Comparison of ENCODE assay signal across 1 cellular context in genomic region chr19:46697142-46697960, GRCh38.
A peak's percentile ranks its signal among the peaks of the same experiment; 100 is the strongest.
TF ChIP-seq lines count a peak whose summit lies in the region.

No MANE protein-coding gene starts in this region.

TF ChIP-seq in K562, 482 proteins besides CTCF, POLR2A, EP300 and RAD21 (continued from another document and continues in another):
- TF ChIP-seq ZNF507 (tag; conservative IDR thresholded peaks at IDR 0.05), result no peak
- TF ChIP-seq ZNF830 (CRISPR knock-in tag; IDR thresholded peaks at IDR 0.05), result no peak
- no peak for TF ChIP-seq YBX1 (IDR thresholded peaks at IDR 0.05)
- TF ChIP-seq ZMIZ1 (IDR thresholded peaks at IDR 0.05; ENCODE audit: low read depth in 2 of 2, low read length in 2 of 2), result no peak
- no peak for TF ChIP-seq ETV1 (tag; conservative IDR thresholded peaks at IDR 0.05; ENCODE audit: low read depth)
- TF ChIP-seq HNRNPUL1 (IDR thresholded peaks at IDR 0.05; ENCODE audit: low read length), result no peak
- TF ChIP-seq, protein P1, sequence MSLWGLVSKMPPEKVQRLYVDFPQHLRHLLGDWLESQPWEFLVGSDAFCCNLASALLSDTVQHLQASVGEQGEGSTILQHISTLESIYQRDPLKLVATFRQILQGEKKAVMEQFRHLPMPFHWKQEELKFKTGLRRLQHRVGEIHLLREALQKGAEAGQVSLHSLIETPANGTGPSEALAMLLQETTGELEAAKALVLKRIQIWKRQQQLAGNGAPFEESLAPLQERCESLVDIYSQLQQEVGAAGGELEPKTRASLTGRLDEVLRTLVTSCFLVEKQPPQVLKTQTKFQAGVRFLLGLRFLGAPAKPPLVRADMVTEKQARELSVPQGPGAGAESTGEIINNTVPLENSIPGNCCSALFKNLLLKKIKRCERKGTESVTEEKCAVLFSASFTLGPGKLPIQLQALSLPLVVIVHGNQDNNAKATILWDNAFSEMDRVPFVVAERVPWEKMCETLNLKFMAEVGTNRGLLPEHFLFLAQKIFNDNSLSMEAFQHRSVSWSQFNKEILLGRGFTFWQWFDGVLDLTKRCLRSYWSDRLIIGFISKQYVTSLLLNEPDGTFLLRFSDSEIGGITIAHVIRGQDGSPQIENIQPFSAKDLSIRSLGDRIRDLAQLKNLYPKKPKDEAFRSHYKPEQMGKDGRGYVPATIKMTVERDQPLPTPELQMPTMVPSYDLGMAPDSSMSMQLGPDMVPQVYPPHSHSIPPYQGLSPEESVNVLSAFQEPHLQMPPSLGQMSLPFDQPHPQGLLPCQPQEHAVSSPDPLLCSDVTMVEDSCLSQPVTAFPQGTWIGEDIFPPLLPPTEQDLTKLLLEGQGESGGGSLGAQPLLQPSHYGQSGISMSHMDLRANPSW (CRISPR knock-in tag; IDR thresholded peaks at IDR 0.05), result no peak
- no peak for TF ChIP-seq CBFB (CRISPR knock-in tag; IDR thresholded peaks at IDR 0.05)
- TF ChIP-seq MAX (CRISPR knock-in tag; IDR thresholded peaks at IDR 0.05), result peak; percentile 79
- TF ChIP-seq ZNF561 (CRISPR knock-in tag; conservative IDR thresholded peaks at IDR 0.05), result no peak
- TF ChIP-seq CGGBP1 (CRISPR knock-in tag; IDR thresholded peaks at IDR 0.05), result no peak
- no peak for TF ChIP-seq NONO (IDR thresholded peaks at IDR 0.05; ENCODE audit: low read depth in 2 of 2, low read length in 1 of 2)
- TF ChIP-seq E2F4 (CRISPR knock-in tag; IDR thresholded peaks at IDR 0.05; ENCODE audit: low read depth), result no peak
- TF ChIP-seq, protein P2, sequence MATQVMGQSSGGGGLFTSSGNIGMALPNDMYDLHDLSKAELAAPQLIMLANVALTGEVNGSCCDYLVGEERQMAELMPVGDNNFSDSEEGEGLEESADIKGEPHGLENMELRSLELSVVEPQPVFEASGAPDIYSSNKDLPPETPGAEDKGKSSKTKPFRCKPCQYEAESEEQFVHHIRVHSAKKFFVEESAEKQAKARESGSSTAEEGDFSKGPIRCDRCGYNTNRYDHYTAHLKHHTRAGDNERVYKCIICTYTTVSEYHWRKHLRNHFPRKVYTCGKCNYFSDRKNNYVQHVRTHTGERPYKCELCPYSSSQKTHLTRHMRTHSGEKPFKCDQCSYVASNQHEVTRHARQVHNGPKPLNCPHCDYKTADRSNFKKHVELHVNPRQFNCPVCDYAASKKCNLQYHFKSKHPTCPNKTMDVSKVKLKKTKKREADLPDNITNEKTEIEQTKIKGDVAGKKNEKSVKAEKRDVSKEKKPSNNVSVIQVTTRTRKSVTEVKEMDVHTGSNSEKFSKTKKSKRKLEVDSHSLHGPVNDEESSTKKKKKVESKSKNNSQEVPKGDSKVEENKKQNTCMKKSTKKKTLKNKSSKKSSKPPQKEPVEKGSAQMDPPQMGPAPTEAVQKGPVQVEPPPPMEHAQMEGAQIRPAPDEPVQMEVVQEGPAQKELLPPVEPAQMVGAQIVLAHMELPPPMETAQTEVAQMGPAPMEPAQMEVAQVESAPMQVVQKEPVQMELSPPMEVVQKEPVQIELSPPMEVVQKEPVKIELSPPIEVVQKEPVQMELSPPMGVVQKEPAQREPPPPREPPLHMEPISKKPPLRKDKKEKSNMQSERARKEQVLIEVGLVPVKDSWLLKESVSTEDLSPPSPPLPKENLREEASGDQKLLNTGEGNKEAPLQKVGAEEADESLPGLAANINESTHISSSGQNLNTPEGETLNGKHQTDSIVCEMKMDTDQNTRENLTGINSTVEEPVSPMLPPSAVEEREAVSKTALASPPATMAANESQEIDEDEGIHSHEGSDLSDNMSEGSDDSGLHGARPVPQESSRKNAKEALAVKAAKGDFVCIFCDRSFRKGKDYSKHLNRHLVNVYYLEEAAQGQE (CRISPR knock-in tag; IDR thresholded peaks at IDR 0.05; ENCODE audit: low read depth), result 0 out of 2 replicates have a peak, but pooled peaks have one; percentile 64
- no peak for TF ChIP-seq ZZZ3 (IDR thresholded peaks at IDR 0.05)
- no peak for TF ChIP-seq SIX5 (IDR thresholded peaks at IDR 0.05; ENCODE audit: borderline replicate concordance in 1 of 2, insufficient read depth in 1 of 2, low read depth in 1 of 2, low read length in 2 of 2)
- TF ChIP-seq ZNF589 (CRISPR knock-in tag; IDR thresholded peaks at IDR 0.05; ENCODE audit: low read depth), result no peak
- no peak for TF ChIP-seq SREBF1 (IDR thresholded peaks at IDR 0.05; ENCODE audit: borderline replicate concordance, low read depth, low read length)
- no peak for TF ChIP-seq U2AF2 (optimal IDR thresholded peaks at IDR 0.05; ENCODE audit: low read depth, low read length)
- TF ChIP-seq NCOR1 (IDR thresholded peaks at IDR 0.05), result no peak
- TF ChIP-seq PKNOX1 (IDR thresholded peaks at IDR 0.05), result peak; percentile 40
- no peak for TF ChIP-seq E2F3 (CRISPR knock-in tag; IDR thresholded peaks at IDR 0.05)
- TF ChIP-seq ZBED1 (IDR thresholded peaks at IDR 0.05), result no peak
- no peak for TF ChIP-seq ARNT (IDR thresholded peaks at IDR 0.05)
- no peak for TF ChIP-seq ZNF79 (CRISPR knock-in tag; IDR thresholded peaks at IDR 0.05; ENCODE audit: low read depth)
- TF ChIP-seq NKRF (IDR thresholded peaks at IDR 0.05; ENCODE audit: borderline replicate concordance), result peak; percentile 78
- TF ChIP-seq ZBTB17 (CRISPR knock-in tag; IDR thresholded peaks at IDR 0.05), result 0 out of 2 replicates have a peak, but pooled peaks have one; percentile 31
- TF ChIP-seq, protein P3, sequence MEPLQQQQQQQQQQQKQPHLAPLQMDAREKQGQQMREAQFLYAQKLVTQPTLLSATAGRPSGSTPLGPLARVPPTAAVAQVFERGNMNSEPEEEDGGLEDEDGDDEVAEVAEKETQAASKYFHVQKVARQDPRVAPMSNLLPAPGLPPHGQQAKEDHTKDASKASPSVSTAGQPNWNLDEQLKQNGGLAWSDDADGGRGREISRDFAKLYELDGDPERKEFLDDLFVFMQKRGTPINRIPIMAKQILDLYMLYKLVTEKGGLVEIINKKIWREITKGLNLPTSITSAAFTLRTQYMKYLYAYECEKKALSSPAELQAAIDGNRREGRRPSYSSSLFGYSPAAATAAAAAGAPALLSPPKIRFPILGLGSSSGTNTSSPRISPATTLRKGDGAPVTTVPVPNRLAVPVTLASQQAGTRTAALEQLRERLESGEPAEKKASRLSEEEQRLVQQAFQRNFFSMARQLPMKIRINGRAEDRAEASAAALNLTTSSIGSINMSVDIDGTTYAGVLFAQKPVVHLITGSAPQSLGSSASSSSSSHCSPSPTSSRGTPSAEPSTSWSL (CRISPR knock-in tag; IDR thresholded peaks at IDR 0.05; ENCODE audit: borderline replicate concordance), result no peak
- TF ChIP-seq MYBL2 (IDR thresholded peaks at IDR 0.05; ENCODE audit: low read depth), result no peak
- TF ChIP-seq MYBL2 (CRISPR knock-in tag; IDR thresholded peaks at IDR 0.05; ENCODE audit: borderline replicate concordance), result no peak
- TF ChIP-seq ARID4B (CRISPR knock-in tag; IDR thresholded peaks at IDR 0.05), result no peak; the same call in 1 of the 2 replicates
- TF ChIP-seq ZNF253 (CRISPR knock-in tag; conservative IDR thresholded peaks at IDR 0.05), result no peak
- TF ChIP-seq CHCHD3 (CRISPR knock-in tag; IDR thresholded peaks at IDR 0.05), result no peak
- no peak for TF ChIP-seq NR3C1 (CRISPR knock-in tag; IDR thresholded peaks at IDR 0.05)
- TF ChIP-seq, protein P4, sequence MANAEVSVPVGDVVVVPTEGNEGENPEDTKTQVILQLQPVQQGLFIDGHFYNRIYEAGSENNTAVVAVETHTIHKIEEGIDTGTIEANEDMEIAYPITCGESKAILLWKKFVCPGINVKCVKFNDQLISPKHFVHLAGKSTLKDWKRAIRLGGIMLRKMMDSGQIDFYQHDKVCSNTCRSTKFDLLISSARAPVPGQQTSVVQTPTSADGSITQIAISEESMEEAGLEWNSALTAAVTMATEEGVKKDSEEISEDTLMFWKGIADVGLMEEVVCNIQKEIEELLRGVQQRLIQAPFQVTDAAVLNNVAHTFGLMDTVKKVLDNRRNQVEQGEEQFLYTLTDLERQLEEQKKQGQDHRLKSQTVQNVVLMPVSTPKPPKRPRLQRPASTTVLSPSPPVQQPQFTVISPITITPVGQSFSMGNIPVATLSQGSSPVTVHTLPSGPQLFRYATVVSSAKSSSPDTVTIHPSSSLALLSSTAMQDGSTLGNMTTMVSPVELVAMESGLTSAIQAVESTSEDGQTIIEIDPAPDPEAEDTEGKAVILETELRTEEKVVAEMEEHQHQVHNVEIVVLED (CRISPR knock-in tag; IDR thresholded peaks at IDR 0.05), result peak; percentile 44; the same call in 1 of the 2 replicates
- no peak for TF ChIP-seq POU5F1 (IDR thresholded peaks at IDR 0.05; ENCODE audit: borderline replicate concordance, low read depth, low read length, partially characterized antibody)
- TF ChIP-seq KAT2B (IDR thresholded peaks at IDR 0.05; ENCODE audit: low read depth, low read length), result no peak
